ENCODE assay signal across 11 cellular contexts in the genomic region with DNA sequence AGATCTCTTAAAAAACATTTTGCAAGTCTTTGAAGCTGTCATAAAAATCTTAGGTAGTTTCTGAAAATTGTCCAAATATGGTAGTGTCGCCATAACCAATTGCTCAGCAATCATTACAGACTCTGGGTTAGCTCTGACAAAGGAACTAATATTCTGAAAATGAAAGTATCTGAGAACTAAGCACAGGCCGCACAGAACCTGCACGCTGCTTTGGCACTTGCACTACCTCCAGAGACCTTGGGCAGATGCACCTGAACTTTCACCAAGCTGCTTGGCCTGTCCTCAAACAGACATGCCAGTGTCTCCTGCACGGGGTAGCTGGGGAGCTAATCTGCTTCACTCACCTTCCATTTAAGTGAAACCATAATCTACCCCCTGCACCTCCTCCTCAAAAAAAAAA.
DNase-seq lines count a peak whose midpoint lies in the region; ATAC-seq lines count a peak whose summit lies in the region.
"Had no signal": no experiment of that assay in that cellular context is flagged by ENCODE, and none has a peak within 500 bp of the region (broad histone marks: within the 10 kb centered on the region; RNA-seq: fewer than 3 reads in every experiment).

No MANE protein-coding gene starts in this region.

- no peak overlapping the region for H4K8ac ChIP-seq in trophoblast cell (ENCODE audit: low read depth, low read length)

- peaks cover 88% of the 10 kb centered on the region for H3K4me1 Mint-ChIP-seq in activated CD4-positive, alpha-beta memory T cell treated with anti-CD3 and anti-CD28 coated beads for 36 hours (ENCODE audit: low read depth)
- peaks cover 46 to 60% of the 10 kb centered on the region in 2 donors for H3K4me1 Mint-ChIP-seq in natural killer cell treated with Interleukin-12 subunit alpha and Interleukin-12 subunit beta and Interleukin-15 and Interleukin-18, amount 100 ng/mL, for 72 hours (ENCODE audit: low read depth in 2 of 2)

- no peak overlapping the region for H3K14ac ChIP-seq in trophoblast cell (ENCODE audit: low read length)

- no peak overlapping the region for H3K23ac ChIP-seq in trophoblast cell (ENCODE audit: low read length)

- H2BK12ac ChIP-seq in trophoblast cell (ENCODE audit: low read length), result no peak overlapping the region

- peak; percentile 67 for DNase-seq in activated CD4-positive, alpha-beta memory T cell treated with anti-CD3 and anti-CD28 coated beads for 36 hours
- DNase-seq in natural killer cell treated with Interleukin-12 subunit alpha and Interleukin-12 subunit beta and Interleukin-15 and Interleukin-18, amount 100 ng/mL, for 72 hours (ENCODE audit: low spot score), result no peak
- no peak for DNase-seq in trophoblast cell
- DNase-seq in cerebellar nuclear complex (lab: John Stamatoyannopoulos, UW), result no peak
- DNase-seq: aorta, Karpas-422, NCI-H2081 treated with DMSO at 0.1 percent for 48 hours, retina had no signal

- H2AK5ac ChIP-seq in trophoblast cell (ENCODE audit: low read length), result no peak overlapping the region

- no peak overlapping the region for H4K12ac ChIP-seq in trophoblast cell (ENCODE audit: low read depth, low read length)

- no peaks in the 10 kb centered on the region for H3K4me1 ChIP-seq in trophoblast cell (ENCODE audit: control insufficient read depth in 1 of 2, insufficient read depth in 2 of 2, low read length in 2 of 2)

- H3K18ac ChIP-seq in trophoblast cell (ENCODE audit: low read length), result no peak overlapping the region

- POLR2A ChIA-PET in activated CD4-positive, alpha-beta memory T cell treated with anti-CD3 and anti-CD28 coated beads for 36 hours (lab: Charles Lee), result interaction anchor here (0.6 to 6.7 kb wide), 11 partner anchors 10 to 506 kb away, joined by 3 to 68 read pairs (median 4); partner anchors contain the start of gene MAF

- H3K4ac ChIP-seq in trophoblast cell (ENCODE audit: low read depth, low read length), result no peak overlapping the region

- no peak overlapping the region for H2AFZ ChIP-seq in trophoblast cell (ENCODE audit: insufficient read depth, low read length, poor library complexity)

- WGBS in trophoblast cell (ENCODE audit: extremely low coverage, insufficient coverage, insufficient read length), result no CpG with 5 or more reads among the region's 4 CpGs

- peaks cover 3% of the 10 kb centered on the region for H3K36me3 Mint-ChIP-seq in activated CD4-positive, alpha-beta memory T cell treated with anti-CD3 and anti-CD28 coated beads for 36 hours
- peaks cover 5% of the 10 kb centered on the region for H3K36me3 Mint-ChIP-seq in natural killer cell treated with Interleukin-12 subunit alpha and Interleukin-12 subunit beta and Interleukin-15 and Interleukin-18, amount 100 ng/mL, for 72 hours

- H2BK120ac ChIP-seq in trophoblast cell (ENCODE audit: insufficient read depth, low read length, poor library complexity), result no peak overlapping the region

- ATAC-seq in GM18519 (IDR thresholded peaks at IDR 0.05; ENCODE audit: low FRiP score, unreplicated experiment) (peak; percentile 46), GM21825 (IDR thresholded peaks at IDR 0.05; ENCODE audit: unreplicated experiment) (peak; percentile 41), HG02852 (IDR thresholded peaks at IDR 0.05; ENCODE audit: unreplicated experiment) (no peak)
- ATAC-seq in natural killer cell treated with Interleukin-12 subunit alpha and Interleukin-12 subunit beta and Interleukin-15 and Interleukin-18, amount 100 ng/mL, for 72 hours, result peak; percentile 56 to 60

- no peak overlapping the region for H4K91ac ChIP-seq in trophoblast cell (ENCODE audit: low read depth, low read length)

- CTCF ChIA-PET in activated CD4-positive, alpha-beta memory T cell treated with anti-CD3 and anti-CD28 coated beads for 36 hours (lab: Charles Lee), result interaction anchor here (0.8 to 1.9 kb wide), 5 partner anchors 14 to 32 kb away, joined by 3 to 6 read pairs (median 4); no protein-coding TSS in a partner anchor

- H3K9me3 ChIP-seq in trophoblast cell (ENCODE audit: insufficient read depth, low read depth, low read length), result no peaks in the 10 kb centered on the region

- H3K79me1 ChIP-seq in trophoblast cell (ENCODE audit: low read length), result no peaks in the 10 kb centered on the region

- peaks cover 4% of the 10 kb centered on the region for H3K9me3 Mint-ChIP-seq in activated CD4-positive, alpha-beta memory T cell treated with anti-CD3 and anti-CD28 coated beads for 36 hours
- H3K9me3 Mint-ChIP-seq in natural killer cell treated with Interleukin-12 subunit alpha and Interleukin-12 subunit beta and Interleukin-15 and Interleukin-18, amount 100 ng/mL, for 72 hours, result no peaks in the 10 kb centered on the region

- H3K27me3 Mint-ChIP-seq in activated CD4-positive, alpha-beta memory T cell treated with anti-CD3 and anti-CD28 coated beads for 36 hours, result no peaks in the 10 kb centered on the region
- peaks cover 0 to 4% of the 10 kb centered on the region in 2 donors for H3K27me3 Mint-ChIP-seq in natural killer cell treated with Interleukin-12 subunit alpha and Interleukin-12 subunit beta and Interleukin-15 and Interleukin-18, amount 100 ng/mL, for 72 hours

- peak overlapping the region; percentile 95 for H3K27ac Mint-ChIP-seq in activated CD4-positive, alpha-beta memory T cell treated with anti-CD3 and anti-CD28 coated beads for 36 hours
- H3K27ac Mint-ChIP-seq in natural killer cell treated with Interleukin-12 subunit alpha and Interleukin-12 subunit beta and Interleukin-15 and Interleukin-18, amount 100 ng/mL, for 72 hours, result no peak overlapping the region

- intact Hi-C loops in activated CD4-positive, alpha-beta memory T cell treated with anti-CD3 and anti-CD28 coated beads for 36 hours (cut with micrococcal nuclease), result loop anchor here (1.0 to 10.0 kb wide), 4 partner anchors 14 to 561 kb away; partner anchors contain the start of gene MAF

- no peak overlapping the region for H3K27ac ChIP-seq in trophoblast cell (ENCODE audit: low read depth, low read length)

- H3K4me3 ChIP-seq in trophoblast cell (ENCODE audit: low read depth, low read length), result no peak overlapping the region

- H3K36me3 ChIP-seq in trophoblast cell (ENCODE audit: control insufficient read depth in 1 of 2, insufficient read depth in 2 of 2, low read length in 2 of 2), result no peaks in the 10 kb centered on the region

- no peak overlapping the region for H3K9ac ChIP-seq in trophoblast cell (ENCODE audit: low read length)

- no peak overlapping the region for H3K4me2 ChIP-seq in trophoblast cell (ENCODE audit: low read length)

- no peak overlapping the region for H2BK5ac ChIP-seq in trophoblast cell (ENCODE audit: low read depth, low read length, poor library complexity)

- H3K27me3 ChIP-seq in trophoblast cell (ENCODE audit: insufficient read depth, low read length), result no peaks in the 10 kb centered on the region

- peak overlapping the region; percentile 57 for H3K4me3 Mint-ChIP-seq in activated CD4-positive, alpha-beta memory T cell treated with anti-CD3 and anti-CD28 coated beads for 36 hours
- peak overlapping the region; percentile 48 for H3K4me3 Mint-ChIP-seq in natural killer cell treated with Interleukin-12 subunit alpha and Interleukin-12 subunit beta and Interleukin-15 and Interleukin-18, amount 100 ng/mL, for 72 hours

- H3K79me2 ChIP-seq in trophoblast cell (ENCODE audit: control insufficient read depth, insufficient read depth, low read length, poor library complexity), result no peaks in the 10 kb centered on the region
